9 cellular contexts compared by ENCODE assay signal in genomic region chr9:22208846-22209585, GRCh38.
DNase-seq lines count a peak whose midpoint lies in the region; ATAC-seq and TF ChIP-seq lines count a peak whose summit lies in the region.
"Had no signal": no experiment of that assay in that cellular context is flagged by ENCODE, and none has a peak within 500 bp of the region (broad histone marks: within the 10 kb centered on the region; RNA-seq: fewer than 3 reads in every experiment).

No MANE protein-coding gene starts in this region.

- peak overlapping the region; percentile 77 for H3K27ac ChIP-seq in OCI-LY3 (ENCODE audit: low read length)

- peak; percentile 59 for DNase-seq in activated effector memory CD4-positive, alpha-beta T cell treated with anti-CD3 and anti-CD28 coated beads, Interleukin-2, amount 50 U/mL, for 16 hours
- DNase-seq in activated effector memory CD4-positive, alpha-beta T cell treated with Interleukin-2 at 50 U/mL for 16 hours, result no peak
- DNase-seq in choroid plexus epithelial cell (ENCODE audit: low read depth), result peak; percentile 43
- no peak for DNase-seq in NCI-H1694 treated with DMSO at 0.1 percent for 48 hours (lab: John Stamatoyannopoulos, UW)
- no peak for DNase-seq in putamen (ENCODE audit: low spot score)
- DNase-seq: activated gamma-delta T cell had no signal

- peak overlapping the region; percentile 12 for H3K4me3 Mint-ChIP-seq in stimulated activated naive CD8-positive, alpha-beta T cell treated with anti-CD3 and anti-CD28 coated beads, Interleukin-15, Interleukin-2, amounts not matched to agents 100 ng/mL and 50 ng/mL, for 24 hours

- H4K20me1 ChIP-seq in OCI-LY3 (ENCODE audit: insufficient read depth, low read length), result no peaks in the 10 kb centered on the region

- peak overlapping the region; percentile 38 for H3K27ac Mint-ChIP-seq in stimulated activated naive CD8-positive, alpha-beta T cell treated with anti-CD3 and anti-CD28 coated beads, Interleukin-15, Interleukin-2, amounts not matched to agents 100 ng/mL and 50 ng/mL, for 24 hours

- no peak for TF ChIP-seq CTCF in OCI-LY3 (IDR thresholded peaks at IDR 0.05; ENCODE audit: low read depth, low read length)
- no peak for TF ChIP-seq CTCF in choroid plexus epithelial cell (conservative IDR thresholded peaks at IDR 0.05; ENCODE audit: low read depth, low read length)

- 0 out of 2 replicates have a peak, but pooled peaks cover 5% of the 10 kb centered on the region for H3K27me3 ChIP-seq in OCI-LY3 (ENCODE audit: low read depth, low read length)

- H3K4me1 Mint-ChIP-seq in stimulated activated naive CD8-positive, alpha-beta T cell treated with anti-CD3 and anti-CD28 coated beads, Interleukin-15, Interleukin-2, amounts not matched to agents 100 ng/mL and 50 ng/mL, for 24 hours (ENCODE audit: low read depth), result peaks cover 50% of the 10 kb centered on the region

- H3K36me3 Mint-ChIP-seq in stimulated activated naive CD8-positive, alpha-beta T cell treated with anti-CD3 and anti-CD28 coated beads, Interleukin-15, Interleukin-2, amounts not matched to agents 100 ng/mL and 50 ng/mL, for 24 hours (ENCODE audit: low read depth), result no peaks in the 10 kb centered on the region

- H3K4me3 ChIP-seq in OCI-LY3 (ENCODE audit: low read length) (peak overlapping the region; percentile 70), choroid plexus epithelial cell (ENCODE audit: low read depth, low read length) (no peak overlapping the region)

- H3K27me3 Mint-ChIP-seq in stimulated activated naive CD8-positive, alpha-beta T cell treated with anti-CD3 and anti-CD28 coated beads, Interleukin-15, Interleukin-2, amounts not matched to agents 100 ng/mL and 50 ng/mL, for 24 hours, result peaks cover 10% of the 10 kb centered on the region

- no peaks in the 10 kb centered on the region for H3K9me3 Mint-ChIP-seq in stimulated activated naive CD8-positive, alpha-beta T cell treated with anti-CD3 and anti-CD28 coated beads, Interleukin-15, Interleukin-2, amounts not matched to agents 100 ng/mL and 50 ng/mL, for 24 hours

- H3K79me2 ChIP-seq in OCI-LY3 (ENCODE audit: low read length), result no peaks in the 10 kb centered on the region

- H2AFZ ChIP-seq in OCI-LY3 (ENCODE audit: low read depth, low read length), result no peak overlapping the region

- ATAC-seq in HG03354 (IDR thresholded peaks at IDR 0.05; ENCODE audit: poor library complexity, severe bottlenecking, unreplicated experiment), result no peak

- H3K4me2 ChIP-seq in OCI-LY3 (ENCODE audit: low read length), result peak overlapping the region; percentile 72

- H3K9me3 ChIP-seq in OCI-LY3 (ENCODE audit: insufficient read depth, low read length), result no peaks in the 10 kb centered on the region

- peaks cover 75% of the 10 kb centered on the region for H3K4me1 ChIP-seq in OCI-LY3 (ENCODE audit: low read length)

- peak overlapping the region; percentile 40; the same call in 1 of the 2 replicates for H3K9ac ChIP-seq in OCI-LY3 (ENCODE audit: low read length)

- no peaks in the 10 kb centered on the region for H3K36me3 ChIP-seq in OCI-LY3 (replicated peaks; ENCODE audit: low read depth, low read length)

Comparison
In these comparisons a context has a peak if more than half of its experiments do, and no peak if none do; other contexts are left out.
1. DNase-seq: peak in activated effector memory CD4-positive, alpha-beta T cell treated with anti-CD3 and anti-CD28 coated beads, Interleukin-2, amount 50 U/mL, for 16 hours (single experiment) and choroid plexus epithelial cell (single experiment); none in activated effector memory CD4-positive, alpha-beta T cell treated with Interleukin-2 at 50 U/mL for 16 hours (single experiment), NCI-H1694 treated with DMSO at 0.1 percent for 48 hours (single experiment) and putamen (single experiment).